10 cellular contexts compared by ENCODE assay signal in genomic region chr5:83509535-83509934, GRCh38. TPM values are rescaled to one million over a fixed set of nuclear protein-coding genes. Genes with fewer than 3 reads are reported as not detected.
DNase-seq lines count a peak whose midpoint lies in the region; ATAC-seq and TF ChIP-seq lines count a peak whose summit lies in the region.
"Had no signal": no experiment of that assay in that cellular context is flagged by ENCODE, and none has a peak within 500 bp of the region (broad histone marks: within the 10 kb centered on the region; RNA-seq: fewer than 3 reads in every experiment).

No MANE protein-coding gene starts in this region.

- intact Hi-C loops in ascending aorta (cut with DNase I) = no loop called here
- intact Hi-C loops in left ventricle myocardium inferior (cut with micrococcal nuclease) = no loop called here
- intact Hi-C loops in tibial artery (cut with DNase I; ENCODE audit: low total_unique reads) = no loop called here

- H3K4me3 ChIP-seq in NB4 (ENCODE audit: low read depth, low read length) (no peak overlapping the region), ascending aorta (peak overlapping the region in 1 of 2 donors; percentile 18), left ventricle myocardium inferior (no peak overlapping the region), tibial artery (no peak overlapping the region)
- H3K4me3 ChIP-seq: skin epidermis had no signal

- ATAC-seq in GM19463 (IDR thresholded peaks at IDR 0.05; ENCODE audit: unreplicated experiment) = no peak
- ATAC-seq: activated T-helper 17 cell treated with anti-CD3 and anti-CD28 coated beads, Interleukin-2, amount 50 U/mL, for 72 hours had no signal

- peaks cover 8 to 12% of the 10 kb centered on the region in 2 donors for H3K36me3 ChIP-seq in ascending aorta
- H3K36me3 ChIP-seq in left ventricle myocardium inferior = peaks cover 6% of the 10 kb centered on the region
- H3K36me3 ChIP-seq in tibial artery = peaks cover 0 to 5% (median 0%) of the 10 kb centered on the region in 3 donors

- H3K27ac ChIP-seq in ascending aorta (peak overlapping the region; percentile 41 to 74), left ventricle myocardium inferior (replicated peaks) (peak overlapping the region; percentile 16), tibial artery (peak overlapping the region; percentile 31 to 33)

- DNase-seq in NB4 (ENCODE audit: low read depth) = peak; percentile 1
- DNase-seq in ascending aorta (ENCODE audit: low spot score in 2 of 2) = no peak
- DNase-seq in left ventricle myocardium inferior = no peak
- no peak for DNase-seq in tibial artery
- no peak for DNase-seq in effector CD4-positive, alpha-beta T cell
- no peak for DNase-seq in Ammon's horn (ENCODE audit: low spot score)
- DNase-seq: Kasumi-1 had no signal

- H3K9me3 ChIP-seq in ascending aorta (no peaks in the 10 kb centered on the region), left ventricle myocardium inferior (replicated peaks) (no peaks in the 10 kb centered on the region), tibial artery (no peaks in the 10 kb centered on the region)

- TF ChIP-seq CTCF in NB4 (IDR thresholded peaks at IDR 0.05; ENCODE audit: low read depth, low read length) (no peak), ascending aorta (IDR thresholded peaks at IDR 0.05) (no peak), left ventricle myocardium inferior (IDR thresholded peaks at IDR 0.05; ENCODE audit: borderline replicate concordance) (no peak), tibial artery (IDR thresholded peaks at IDR 0.05) (no peak)

- no peak for TF ChIP-seq POLR2A in NB4 (IDR thresholded peaks at IDR 0.05; ENCODE audit: extremely low read depth, insufficient read length)

- H3K27me3 ChIP-seq in ascending aorta = no peaks in the 10 kb centered on the region
- no peaks in the 10 kb centered on the region for H3K27me3 ChIP-seq in left ventricle myocardium inferior (ENCODE audit: low read depth)
- H3K27me3 ChIP-seq in tibial artery = no peaks in the 10 kb centered on the region

- H3K4me1 ChIP-seq in ascending aorta (peaks cover 0 to 13% of the 10 kb centered on the region in 2 donors), left ventricle myocardium inferior (peaks cover 14% of the 10 kb centered on the region), tibial artery (peaks cover 0 to 8% (median 5%) of the 10 kb centered on the region in 4 donors)

RNA-seq across cellular contexts. Expression of gene VCAN, which starts 38.0 kb away (rescaled TPM):
- total RNA-seq in ascending aorta (333 TPM), left ventricle myocardium inferior (25.2 TPM)

Comparison
In these comparisons a context has a peak if more than half of its experiments do, and no peak if none do; other contexts are left out.
1. RNA of gene VCAN, which starts 38.0 kb away (total RNA-seq): 333 TPM in ascending aorta (single experiment); 25.2 TPM in left ventricle myocardium inferior (single experiment); every median in the first group is over 10 times any median in the second.
2. Peak in every context shown above with its lines, with median percentiles within 50 percentile points of each other: H3K27ac ChIP-seq.